Comparison of ENCODE assay signal across 8 cellular contexts in genomic region chr6:70955441-70956190, GRCh38. TPM values are rescaled to one million over a fixed set of nuclear protein-coding genes. Genes with fewer than 3 reads are reported as not detected.
A peak's percentile ranks its signal among the peaks of the same experiment; 100 is the strongest.
DNase-seq lines count a peak whose midpoint lies in the region; ATAC-seq, FAIRE-seq and TF ChIP-seq lines count a peak whose summit lies in the region.

No MANE protein-coding gene starts in this region.

- no peaks in the 10 kb centered on the region for H3K9me3 ChIP-seq in H1 (ENCODE audit: insufficient read depth in 2 of 2, low read depth in 1 of 2, low read length in 1 of 2)

- H3K4ac ChIP-seq in H1 (replicated peaks; ENCODE audit: insufficient read length, low read depth, low read length) (no peak overlapping the region), mesendoderm (ENCODE audit: low read depth, low read length) (no peak overlapping the region)

- peaks cover 15% of the 10 kb centered on the region; the same call in 1 of the 2 replicates for H3K23me2 ChIP-seq in H1 (ENCODE audit: low read depth, low read length)

- H2BK20ac ChIP-seq in H1 (ENCODE audit: low read length) = no peak overlapping the region

- POLR2A ChIA-PET in H1 (lab: Charles Lee; ENCODE audit: partially characterized antibody) = interaction anchor here (1.6 kb wide), 1 partner anchor 15 kb away, joined by 3 read pairs; no protein-coding TSS in a partner anchor

- TF ChIP-seq RAD21 in H1 (IDR thresholded peaks at IDR 0.05 in 1 of 2, conservative IDR thresholded peaks at IDR 0.05 in 1 of 2; ENCODE audit: low read depth in 2 of 2, low read length in 2 of 2) = peak; percentile 84 to 92

- H4K8ac ChIP-seq in H1 (ENCODE audit: extremely low read depth, insufficient read depth, low read length) (peak overlapping the region; percentile 84), mesendoderm (ENCODE audit: low read depth, low read length) (no peak overlapping the region)

- peak overlapping the region; percentile 27; the same call in 1 of the 2 replicates for H2BK12ac ChIP-seq in H1 (ENCODE audit: low read depth, low read length)

- FAIRE-seq in H1 (lab: Jason Lieb, UNC) = no peak

- ATAC-seq in GM19395 (IDR thresholded peaks at IDR 0.05; ENCODE audit: unreplicated experiment) (peak; percentile 92), HG03469 (IDR thresholded peaks at IDR 0.05; ENCODE audit: unreplicated experiment) (peak; percentile 93)

- no peak overlapping the region for H3K14ac ChIP-seq in H1 (ENCODE audit: insufficient read length)

- H2BK15ac ChIP-seq in H1 (ENCODE audit: low read length) = no peak overlapping the region
- no peak overlapping the region for H2BK15ac ChIP-seq in mesendoderm (replicated peaks; ENCODE audit: low read depth)

- H3K9ac ChIP-seq in H1 (replicated peaks in 1 of 4; ENCODE audit: extremely low read depth in 1 of 4, low read depth in 3 of 4, low read length in 3 of 4) = no peak overlapping the region
- H3K9ac ChIP-seq in mesendoderm (ENCODE audit: low read length) = peak overlapping the region; percentile 29

- H3K4me3 Mint-ChIP-seq in CD14-positive monocyte = peak overlapping the region; percentile 61 to 89

- H3K79me1 ChIP-seq in H1 (ENCODE audit: low read depth, low read length) (no peaks in the 10 kb centered on the region), mesendoderm (ENCODE audit: low read length) (no peaks in the 10 kb centered on the region)

- H4K5ac ChIP-seq in H1 (ENCODE audit: insufficient read length, low read depth, low read length) (no peak overlapping the region), mesendoderm (ENCODE audit: low read length) (no peak overlapping the region)

- intact Hi-C loops in CD14-positive monocyte (cut with micrococcal nuclease) = loop anchor here in 1 of 2 donors (10.0 kb wide), 1 partner anchor 251 kb away; no protein-coding TSS in a partner anchor

- WGBS in H1 (ENCODE audit: extremely low coverage in 1 of 2, insufficient coverage in 1 of 2, insufficient read length in 1 of 2, insufficient replicate concordance in 2 of 2, low coverage in 1 of 2, low lambda C conversion rate in 2 of 2, missing lambda C conversion rate in 1 of 2), 2 experiments = 2% methylated on average over 54 of the region's 65 CpGs; no CpG with 5 or more reads in 1 of the 2 experiments
- WGBS in mesendoderm (ENCODE audit: extremely low coverage, insufficient coverage, low lambda C conversion rate) = no CpG with 5 or more reads among the region's 65 CpGs

- peaks cover 67 to 82% (median 68%) of the 10 kb centered on the region in 3 donors for H3K27me3 Mint-ChIP-seq in CD14-positive monocyte (ENCODE audit: low read depth in 3 of 3)

- peaks cover 14 to 51% (median 39%) of the 10 kb centered on the region in 4 experiments for H3K27me3 ChIP-seq in H1 (replicated peaks in 1 of 4; ENCODE audit: control insufficient read depth in 3 of 4, extremely low read depth in 1 of 4, insufficient read depth in 3 of 4, low read length in 3 of 4)
- H3K27me3 ChIP-seq in mesendoderm (ENCODE audit: insufficient read depth, low read length, poor library complexity) = peaks cover 18% of the 10 kb centered on the region

- H2AK5ac ChIP-seq in H1 (ENCODE audit: low read depth, low read length) (no peak overlapping the region), mesendoderm (ENCODE audit: low read length) (no peak overlapping the region)

- peaks cover 0 to 4% (median 1%) of the 10 kb centered on the region in 4 experiments; a peak in 4 of 7 replicates for H3K4me1 ChIP-seq in H1 (replicated peaks in 1 of 4; ENCODE audit: control insufficient read depth in 3 of 4, insufficient read depth in 4 of 4, low read length in 3 of 4)
- H3K4me1 ChIP-seq in mesendoderm (ENCODE audit: control insufficient read depth, low read depth, low read length) = peaks cover 2% of the 10 kb centered on the region

- H3K27ac Mint-ChIP-seq in CD14-positive monocyte = no peak overlapping the region

- H3K4me2 ChIP-seq in H1 (ENCODE audit: insufficient read depth in 1 of 2, low read depth in 2 of 2, low read length in 2 of 2) (peak overlapping the region; percentile 66 to 91), mesendoderm (ENCODE audit: low read length) (peak overlapping the region; percentile 71)

- H2BK5ac ChIP-seq in H1 (ENCODE audit: low read depth, low read length) (no peak overlapping the region), mesendoderm (ENCODE audit: low read length) (no peak overlapping the region)

- H3K36me3 ChIP-seq in H1 (ENCODE audit: control insufficient read depth in 2 of 4, insufficient read depth in 4 of 4, low read length in 3 of 4) = no peaks in the 10 kb centered on the region
- H3K36me3 ChIP-seq in mesendoderm (ENCODE audit: control insufficient read depth, insufficient read depth, low read length) = no peaks in the 10 kb centered on the region

- peaks cover 13% of the 10 kb centered on the region for H3K4me1 Mint-ChIP-seq in CD14-positive monocyte

- H3K79me2 ChIP-seq in H1 (ENCODE audit: control insufficient read depth in 1 of 2, insufficient read depth in 2 of 2, low read length in 2 of 2) (no peaks in the 10 kb centered on the region), mesendoderm (ENCODE audit: control insufficient read depth, insufficient read depth, low read length) (no peaks in the 10 kb centered on the region)

- no peak; a peak in 1 of 3 replicates for TF ChIP-seq EP300 in H1 (IDR thresholded peaks at IDR 0.05; ENCODE audit: borderline replicate concordance in 1 of 2, low read depth in 2 of 2, low read length in 2 of 2)

- no peaks in the 10 kb centered on the region for H4K20me1 ChIP-seq in H1 (replicated peaks in 1 of 2; ENCODE audit: control insufficient read depth in 1 of 2, insufficient read depth in 2 of 2, low read length in 2 of 2)

- peaks cover 0 to 2% of the 10 kb centered on the region in 2 donors for H3K36me3 Mint-ChIP-seq in CD14-positive monocyte

- CTCF ChIA-PET in H1 (lab: Charles Lee; ENCODE audit: partially characterized antibody) = interaction anchor here (0.6 to 4.7 kb wide), 39 partner anchors 11 to 735 kb away, joined by 3 to 49 read pairs (median 4); partner anchors contain the start of gene SMAP1

- H4K91ac ChIP-seq in H1 (replicated peaks; ENCODE audit: insufficient read length, low read length) = no peak overlapping the region

- H3K18ac ChIP-seq in H1 (ENCODE audit: extremely low read depth, low read length) (no peak overlapping the region; the same call in 1 of the 2 replicates), mesendoderm (ENCODE audit: low read length) (no peak overlapping the region)

- peak overlapping the region; percentile 16 to 68 (median 38) for H3K4me3 ChIP-seq in H1 (ENCODE audit: extremely low read depth in 1 of 4, insufficient read depth in 2 of 4, low read depth in 3 of 4, low read length in 4 of 4)
- H3K4me3 ChIP-seq in mesendoderm (ENCODE audit: low read length) = peak overlapping the region; percentile 11

- peak; percentile 66 for DNase-seq in CD14-positive monocyte (ENCODE audit: low spot score)
- peak; percentile 96 for DNase-seq in NCI-H69 (lab: John Stamatoyannopoulos, UW)
- peak; percentile 95 for DNase-seq in activated CD8-positive, alpha-beta memory T cell treated with anti-CD3 and anti-CD28 coated beads for 24 hours
- peak; percentile 70 to 99 for DNase-seq in H1 (ENCODE audit: low read depth in 1 of 2, low spot score in 2 of 2)
- peak; percentile 89 for DNase-seq in mesendoderm
- DNase-seq in stimulated activated CD8-positive, alpha-beta memory T cell treated with anti-CD3 and anti-CD28 coated beads, Interleukin-12 subunit alpha, Interleukin-12 subunit beta, amount 100 ng/mL, for 1 hour (ENCODE audit: low read depth) = peak; percentile 73

- H3K9me3 Mint-ChIP-seq in CD14-positive monocyte = peaks cover 0 to 8% (median 2%) of the 10 kb centered on the region in 7 donors

- H2BK120ac ChIP-seq in H1 (replicated peaks; ENCODE audit: low read depth, low read length) (no peak overlapping the region), mesendoderm (ENCODE audit: low read depth, low read length) (no peak overlapping the region)

- H3K27ac ChIP-seq in H1 (ENCODE audit: low read depth, low read length) = no peak overlapping the region
- no peak overlapping the region for H3K27ac ChIP-seq in mesendoderm (ENCODE audit: low read depth, low read length)

- peak; percentile 93 for TF ChIP-seq CTCF in CD14-positive monocyte (IDR thresholded peaks at IDR 0.05)
- TF ChIP-seq CTCF in H1 (IDR thresholded peaks at IDR 0.05; ENCODE audit: control extremely low read depth in 1 of 3, insufficient read depth in 1 of 3, low read depth in 1 of 3, low read length in 3 of 3) = peak; percentile 95 to 98 (median 95)

- H2AFZ ChIP-seq in H1 (ENCODE audit: low read length) = peak overlapping the region; percentile 63; the same call in 1 of the 2 replicates

- TF ChIP-seq POLR2A in H1 (IDR thresholded peaks at IDR 0.05; ENCODE audit: control extremely low read depth in 1 of 2, low read depth in 2 of 2, low read length in 2 of 2) = no peak

- H3K23ac ChIP-seq in H1 (ENCODE audit: insufficient read length) = no peak overlapping the region
- H3K23ac ChIP-seq in mesendoderm (ENCODE audit: low read length) = no peak overlapping the region

- H3K56ac ChIP-seq in H1 (replicated peaks; ENCODE audit: insufficient read length, low read depth, low read length) = no peak overlapping the region
- H3K56ac ChIP-seq in mesendoderm (ENCODE audit: low read length) = peak overlapping the region; percentile 22

TF ChIP-seq in H1, 55 proteins besides CTCF, POLR2A, EP300 and RAD21 (continues in another document):
- no peak for TF ChIP-seq SRF (IDR thresholded peaks at IDR 0.05; ENCODE audit: low read depth, low read length)
- peak; percentile 56 for TF ChIP-seq NANOG (IDR thresholded peaks at IDR 0.05; ENCODE audit: insufficient read depth, low read depth, low read length, poor library complexity, severe bottlenecking)
- no peak for TF ChIP-seq POU5F1 (IDR thresholded peaks at IDR 0.05; ENCODE audit: low read depth, low read length)

RNA-seq across cellular contexts. Expression of gene B3GAT2, which starts 1.2 kb away (rescaled TPM):
- polyA plus RNA-seq in CD14-positive monocyte (under 1 TPM in 1 of 2 donors, not detected in 1; 0.05 TPM), H1 (2011; rRNA removed) (0.47 and 0.83 TPM in 2 replicates)
- total RNA-seq in H1 (2021; fragmentation: NEBNext Ultra II Directional; extraction: Animal tissue kit (Norgen Biotek cat#: 25700)) = 1.8 and 1.9 TPM in 2 replicates
- 0.57 TPM for polyA plus RNA-seq in H1 (2011; cell fraction: cytosol; rRNA removed)
- polyA plus RNA-seq in H1 (2011; cell fraction: nucleus; rRNA removed) = 0.91 TPM
- 0.69 to 1.4 TPM (median 0.86 TPM) in 4 replicates for polyA plus RNA-seq in H1 (2012, experiment 1 of 2)
- polyA plus RNA-seq in H1 (2012, experiment 2 of 2) = 0.16 TPM
- polyA plus RNA-seq in H1 (2013, experiment 1 of 2) = 1.6 TPM
- 1.4 TPM for polyA plus RNA-seq in H1 (2013, experiment 2 of 2)
- polyA minus RNA-seq in H1 (2011; rRNA and poly(A)+ RNA removed) = 0.82 and 1.2 TPM in 2 replicates
- 0.51 TPM for polyA minus RNA-seq in H1 (2011; cell fraction: cytosol; rRNA and poly(A)+ RNA removed)
- polyA minus RNA-seq in H1 (2011; cell fraction: nucleus; rRNA and poly(A)+ RNA removed) = 2.1 TPM
- polyA plus RNA-seq in mesendoderm (2013, experiment 1 of 2) = 0.21 TPM
- polyA plus RNA-seq in mesendoderm (2013, experiment 2 of 2) = 0.24 TPM
